In the genomic region with DNA sequence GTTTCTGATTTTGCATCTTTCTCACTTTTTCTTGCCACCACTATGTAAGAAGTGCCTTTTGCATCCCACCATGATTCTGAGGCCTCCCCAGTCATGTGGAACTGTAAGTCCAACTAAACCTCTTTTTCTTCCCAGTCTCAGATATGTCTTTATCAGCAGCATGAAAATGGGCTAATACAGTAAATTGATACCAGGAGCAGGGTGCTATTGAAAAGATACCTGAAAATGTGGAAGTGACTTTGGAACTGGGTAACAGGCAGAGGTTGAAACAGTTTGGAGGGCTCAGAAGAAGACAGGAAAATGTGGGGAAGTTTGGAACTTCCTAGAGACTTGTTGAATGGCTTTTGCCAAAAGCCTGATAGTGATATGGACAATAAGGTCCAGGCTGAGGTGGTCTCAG, we compare ENCODE assay signal across 16 cellular contexts. TPM values are rescaled to one million over a fixed set of nuclear protein-coding genes. Genes with fewer than 3 reads are reported as not detected.
"Had no signal": no experiment of that assay in that cellular context is flagged by ENCODE, and none has a peak within 500 bp of the region (broad histone marks: within the 10 kb centered on the region; RNA-seq: fewer than 3 reads in every experiment).

No MANE protein-coding gene starts in this region.

RNA-seq across cellular contexts. Expression of gene STMND1, which starts 32.9 kb away (rescaled TPM):
- total RNA-seq: kidney; kidney epithelial cell; left cardiac atrium; left lobe of liver; left ventricle myocardium inferior; left ventricle myocardium superior; liver; lung microvascular endothelial cell; mammary epithelial cell; mesenteric fat pad; mononuclear cell; myocyte; naive thymus-derived CD4-positive, alpha-beta T cell had no signal
- polyA plus RNA-seq: hepatocyte; immature natural killer cell; keratinocyte; mammary epithelial cell; naive thymus-derived CD4-positive, alpha-beta T cell had no signal
